In the genomic region with DNA sequence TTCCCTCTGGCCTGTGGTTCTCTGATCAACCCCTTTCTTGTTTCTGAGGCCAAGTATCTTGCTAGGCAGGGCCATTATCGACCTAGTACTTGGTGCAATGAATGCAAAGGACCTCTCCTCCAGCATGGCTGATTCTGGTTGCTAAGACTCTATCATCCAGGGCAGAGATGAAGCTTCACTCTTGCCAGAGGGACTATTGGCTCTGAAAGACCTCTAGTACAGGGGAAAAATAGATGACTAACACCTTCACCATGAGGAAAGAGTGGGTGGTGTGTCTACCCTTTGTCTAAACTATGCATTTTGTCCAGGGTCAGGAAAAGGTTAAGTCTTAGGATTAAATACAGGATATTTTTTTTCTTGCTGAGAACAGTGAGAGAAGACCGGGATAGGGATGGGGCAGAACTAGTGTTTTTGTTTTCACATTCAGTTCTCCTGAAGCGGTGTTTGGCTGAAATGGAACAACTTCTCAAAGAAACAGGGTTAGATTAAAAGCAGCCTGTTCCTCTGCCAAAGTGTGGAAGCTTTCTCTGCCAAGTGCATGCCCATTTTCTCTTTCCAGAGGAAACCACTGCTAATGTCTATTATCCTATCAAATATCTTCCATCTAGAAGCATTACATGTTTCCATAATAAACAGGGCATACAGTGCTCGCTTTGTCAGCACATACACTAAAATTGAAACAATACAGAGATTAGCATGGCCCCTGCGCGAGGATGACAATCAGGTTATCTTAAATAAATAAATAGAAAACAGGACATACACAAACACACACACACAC, we compare ENCODE assay signal across 9 cellular contexts. TPM values are rescaled to one million over a fixed set of nuclear protein-coding genes. Genes with fewer than 3 reads are reported as not detected.
DNase-seq lines count a peak whose midpoint lies in the region; ATAC-seq, FAIRE-seq and TF ChIP-seq lines count a peak whose summit lies in the region.
"Had no signal": no experiment of that assay in that cellular context is flagged by ENCODE, and none has a peak within 500 bp of the region (broad histone marks: within the 10 kb centered on the region; RNA-seq: fewer than 3 reads in every experiment).

No MANE protein-coding gene starts in this region.

- H3K27me3 ChIP-seq in GM23338 (ENCODE audit: insufficient read depth): no peaks in the 10 kb centered on the region
- no peaks in the 10 kb centered on the region for H3K27me3 ChIP-seq in upper lobe of left lung

- TF ChIP-seq CTCF in GM23338 (conservative IDR thresholded peaks at IDR 0.05; ENCODE audit: low read depth in 2 of 2) (no peak), upper lobe of left lung (IDR thresholded peaks at IDR 0.05) (no peak)

- H3K4me1 Mint-ChIP-seq in GM23338: peaks cover 25% of the 10 kb centered on the region
- H3K4me1 Mint-ChIP-seq in activated CD4-positive, alpha-beta memory T cell treated with anti-CD3 and anti-CD28 coated beads, Interleukin-2, amount 10 ng/mL, durations not matched to agents 7 days and 5 days: peaks cover 36% of the 10 kb centered on the region

- WGBS in upper lobe of left lung, 2 donors: 64 to 65% methylated on average over 6 of the region's 6 CpGs

- peaks cover 20% of the 10 kb centered on the region for H3F3A ChIP-seq in GM23338 (replicated peaks; ENCODE audit: low read depth)

- no peak overlapping the region for H3K4me2 ChIP-seq in GM23338

- H3K9me2 ChIP-seq in GM23338 (ENCODE audit: insufficient read depth): no peaks in the 10 kb centered on the region

- H3K27ac Mint-ChIP-seq in GM23338: peak overlapping the region; percentile 71; the same call in 1 of the 2 replicates
- H3K27ac Mint-ChIP-seq in activated CD4-positive, alpha-beta memory T cell treated with anti-CD3 and anti-CD28 coated beads, Interleukin-2, amount 10 ng/mL, durations not matched to agents 7 days and 5 days: peak overlapping the region; percentile 7

- no peak overlapping the region for H2AFZ ChIP-seq in GM23338

- POLR2A ChIA-PET in activated CD4-positive, alpha-beta memory T cell treated with anti-CD3 and anti-CD28 coated beads, Interleukin-2, amount 10 ng/mL, durations not matched to agents 7 days and 5 days (lab: Charles Lee): interaction anchor here (1.0 to 8.0 kb wide), 3 partner anchors 15 to 27 kb away, joined by 3 to 115 read pairs (median 3); a partner anchor contains a TSS

- H3K36me3 Mint-ChIP-seq in GM23338 (ENCODE audit: low read depth): peaks cover 36% of the 10 kb centered on the region
- H3K36me3 Mint-ChIP-seq in activated CD4-positive, alpha-beta memory T cell treated with anti-CD3 and anti-CD28 coated beads, Interleukin-2, amount 10 ng/mL, durations not matched to agents 7 days and 5 days (ENCODE audit: low read depth): peaks cover 39% of the 10 kb centered on the region

- H3K9me3 ChIP-seq in upper lobe of left lung: no peaks in the 10 kb centered on the region

- H3K4me1 ChIP-seq in GM23338 (ENCODE audit: insufficient read depth) (peaks cover 13% of the 10 kb centered on the region), upper lobe of left lung (peaks cover 29 to 39% (median 36%) of the 10 kb centered on the region in 4 donors)

- ATAC-seq in GM23338 (no peak), upper lobe of left lung (ENCODE audit: low FRiP score in 2 of 2) (no peak), HG03521 (IDR thresholded peaks at IDR 0.05; ENCODE audit: unreplicated experiment) (no peak)

- H3K27ac ChIP-seq in GM23338 (ENCODE audit: low read depth) (no peak overlapping the region), upper lobe of left lung (peak overlapping the region in 1 of 4 donors; percentile 98)

- peaks cover 17% of the 10 kb centered on the region for H3K27me3 Mint-ChIP-seq in GM23338 (ENCODE audit: insufficient read depth, low read depth, poor library complexity)
- no peaks in the 10 kb centered on the region for H3K27me3 Mint-ChIP-seq in activated CD4-positive, alpha-beta memory T cell treated with anti-CD3 and anti-CD28 coated beads, Interleukin-2, amount 10 ng/mL, durations not matched to agents 7 days and 5 days

- H3K9me3 Mint-ChIP-seq in GM23338: no peaks in the 10 kb centered on the region
- H3K9me3 Mint-ChIP-seq in activated CD4-positive, alpha-beta memory T cell treated with anti-CD3 and anti-CD28 coated beads, Interleukin-2, amount 10 ng/mL, durations not matched to agents 7 days and 5 days: no peaks in the 10 kb centered on the region

- no peak for TF ChIP-seq POLR2A in GM12891 (IDR thresholded peaks at IDR 0.05; ENCODE audit: low read depth, low read length)
- TF ChIP-seq POLR2A in upper lobe of left lung (IDR thresholded peaks at IDR 0.05): no peak

- H3K36me3 ChIP-seq in GM23338 (ENCODE audit: insufficient read depth) (peaks cover 3% of the 10 kb centered on the region; the same call in 1 of the 2 replicates), upper lobe of left lung (peaks cover 9 to 36% (median 18%) of the 10 kb centered on the region in 4 donors)

- DNase-seq in GM23338 (ENCODE audit: low spot score) (no peak), fibroblast of gingiva (ENCODE audit: low read depth) (peak; percentile 65), skeletal muscle cell (ENCODE audit: low read depth) (peak; percentile 87), GM12891 (ENCODE audit: insufficient read length, low spot score) (no peak), SIG-M5 treated with dmso at 0.1 percent for 504 hours (lab: John Stamatoyannopoulos, UW; ENCODE audit: unreplicated experiment) (no peak), upper lobe of left lung (no peak)
- no peak for DNase-seq in activated CD4-positive, alpha-beta memory T cell treated with anti-CD3 and anti-CD28 coated beads, Interleukin-2, amount 10 ng/mL, durations not matched to agents 7 days and 5 days
- DNase-seq: NCI-H526 treated with DMSO at 0.1 percent for 48 hours had no signal

- H3K79me2 ChIP-seq in GM23338 (replicated peaks; ENCODE audit: insufficient read depth): peaks cover 5% of the 10 kb centered on the region; the same call in 1 of the 2 replicates

- no peak overlapping the region for H3K4me3 Mint-ChIP-seq in GM23338
- H3K4me3 Mint-ChIP-seq in activated CD4-positive, alpha-beta memory T cell treated with anti-CD3 and anti-CD28 coated beads, Interleukin-2, amount 10 ng/mL, durations not matched to agents 7 days and 5 days: no peak overlapping the region

- no peak overlapping the region for H3K4me3 ChIP-seq in GM23338
- no peak overlapping the region for H3K4me3 ChIP-seq in skeletal muscle cell (ENCODE audit: low read depth, low read length)
- no peak overlapping the region for H3K4me3 ChIP-seq in upper lobe of left lung

- TF ChIP-seq EP300 in upper lobe of left lung (IDR thresholded peaks at IDR 0.05): no peak

- CTCF ChIA-PET in activated CD4-positive, alpha-beta memory T cell treated with anti-CD3 and anti-CD28 coated beads, Interleukin-2, amount 10 ng/mL, durations not matched to agents 7 days and 5 days (lab: Charles Lee): interaction anchor here (5.0 to 6.9 kb wide), 2 partner anchors 29 to 132 kb away, joined by 33 to 100 read pairs; a partner anchor contains a TSS

- FAIRE-seq in GM12891 (lab: Jason Lieb, UNC): no peak

- no peaks in the 10 kb centered on the region for H4K20me1 ChIP-seq in GM23338 (replicated peaks; ENCODE audit: insufficient read depth)

TF ChIP-seq in GM12891, 5 proteins besides CTCF, POLR2A, EP300 and RAD21:
- TF ChIP-seq TAF1 (IDR thresholded peaks at IDR 0.05; ENCODE audit: low read depth, low read length) (no peak), POU2F2 (IDR thresholded peaks at IDR 0.05; ENCODE audit: low read depth, low read length) (no peak), PAX5 (IDR thresholded peaks at IDR 0.05; ENCODE audit: insufficient read depth, low read length, severe bottlenecking) (no peak), POLR2AphosphoS5 (IDR thresholded peaks at IDR 0.05; ENCODE audit: low read depth, low read length) (no peak), SPI1 (IDR thresholded peaks at IDR 0.05; ENCODE audit: low read depth, low read length) (no peak)

RNA-seq across cellular contexts. Expression of a gene that starts 5.0 kb away (rescaled TPM):
- total RNA-seq in GM23338 (2014; rRNA removed; shearing (Covaris generic)): 54.6 and 68.6 TPM in 2 replicates
- 62.5 and 64.1 TPM in 2 replicates for polyA plus RNA-seq in GM23338 (2016; fragmentation: Nextera tagmentation; extraction: Ambion mirVana)
- total RNA-seq in activated CD4-positive, alpha-beta memory T cell treated with anti-CD3 and anti-CD28 coated beads, Interleukin-2, amount 10 ng/mL, durations not matched to agents 7 days and 5 days: 10 to 100 TPM; 49.5 to 52.1 TPM
- 60.6 TPM for polyA plus RNA-seq in GM12891 (2012; ENCODE audit: low read depth, missing spikeins)
- 10 to 100 TPM in 4 of 6 donors, 1 to 10 TPM in 2; 5.8 to 28.4 (median 12.8) TPM for total RNA-seq in upper lobe of left lung

RNA-seq across cellular contexts. Expression of a gene that starts 23.8 kb away (rescaled TPM):
- total RNA-seq in GM23338 (2014; rRNA removed; shearing (Covaris generic)): 2.1 and 4.2 TPM in 2 replicates
- polyA plus RNA-seq in GM23338 (2016; fragmentation: Nextera tagmentation; extraction: Ambion mirVana): 2.2 and 2.5 TPM in 2 replicates
- 1 to 10 TPM; 5.6 to 7.4 TPM for total RNA-seq in activated CD4-positive, alpha-beta memory T cell treated with anti-CD3 and anti-CD28 coated beads, Interleukin-2, amount 10 ng/mL, durations not matched to agents 7 days and 5 days
- polyA plus RNA-seq in GM12891 (2012; ENCODE audit: low read depth, missing spikeins): 0.46 TPM
- total RNA-seq in upper lobe of left lung: 10 to 100 TPM in 2 of 6 donors, 1 to 10 TPM in 4; 5.6 to 12.6 (median 8.4) TPM

RNA-seq across cellular contexts. Expression of a gene that starts 33.4 kb away (rescaled TPM):
- total RNA-seq in GM23338 (2014; rRNA removed; shearing (Covaris generic)): 12.4 and 13.9 TPM in 2 replicates
- polyA plus RNA-seq in GM23338 (2016; fragmentation: Nextera tagmentation; extraction: Ambion mirVana): 1.8 and 3.3 TPM in 2 replicates
- total RNA-seq in activated CD4-positive, alpha-beta memory T cell treated with anti-CD3 and anti-CD28 coated beads, Interleukin-2, amount 10 ng/mL, durations not matched to agents 7 days and 5 days: 10 to 100 TPM; 12.2 to 13.3 TPM
- polyA plus RNA-seq in GM12891 (2012; ENCODE audit: low read depth, missing spikeins): 4.6 TPM
- total RNA-seq in upper lobe of left lung: 10 to 100 TPM in 5 of 6 donors, 1 to 10 TPM in 1; 9.3 to 30.3 (median 16.5) TPM

RNA-seq across cellular contexts. Expression of a gene that starts 51.2 kb away (rescaled TPM):
- total RNA-seq in GM23338 (2014; rRNA removed; shearing (Covaris generic)): not detected in 2 replicates
- polyA plus RNA-seq in GM23338 (2016; fragmentation: Nextera tagmentation; extraction: Ambion mirVana): not detected in 2 replicates
- total RNA-seq in activated CD4-positive, alpha-beta memory T cell treated with anti-CD3 and anti-CD28 coated beads, Interleukin-2, amount 10 ng/mL, durations not matched to agents 7 days and 5 days: under 1 TPM in 1 of 2 experiments, not detected in 1; 0.25 TPM
- not detected for polyA plus RNA-seq in GM12891 (2012; ENCODE audit: low read depth, missing spikeins)
- total RNA-seq in upper lobe of left lung: 1 to 10 TPM in 3 of 6 donors, under 1 TPM in 2, not detected in 1; 0.43 to 2.3 (median 1.1) TPM

Comparison
In these comparisons a context has a peak if more than half of its experiments do, and no peak if none do; other contexts are left out.
1. DNase-seq: peak in fibroblast of gingiva (single experiment) and skeletal muscle cell (single experiment); none in GM23338 (single experiment), activated CD4-positive, alpha-beta memory T cell treated with anti-CD3 and anti-CD28 coated beads, Interleukin-2, amount 10 ng/mL, durations not matched to agents 7 days and 5 days (single experiment), GM12891 (single experiment), SIG-M5 treated with dmso at 0.1 percent for 504 hours (single experiment) and upper lobe of left lung (0 of 2).